Comparison of ENCODE assay signal across 2 cellular contexts in the genomic region with DNA sequence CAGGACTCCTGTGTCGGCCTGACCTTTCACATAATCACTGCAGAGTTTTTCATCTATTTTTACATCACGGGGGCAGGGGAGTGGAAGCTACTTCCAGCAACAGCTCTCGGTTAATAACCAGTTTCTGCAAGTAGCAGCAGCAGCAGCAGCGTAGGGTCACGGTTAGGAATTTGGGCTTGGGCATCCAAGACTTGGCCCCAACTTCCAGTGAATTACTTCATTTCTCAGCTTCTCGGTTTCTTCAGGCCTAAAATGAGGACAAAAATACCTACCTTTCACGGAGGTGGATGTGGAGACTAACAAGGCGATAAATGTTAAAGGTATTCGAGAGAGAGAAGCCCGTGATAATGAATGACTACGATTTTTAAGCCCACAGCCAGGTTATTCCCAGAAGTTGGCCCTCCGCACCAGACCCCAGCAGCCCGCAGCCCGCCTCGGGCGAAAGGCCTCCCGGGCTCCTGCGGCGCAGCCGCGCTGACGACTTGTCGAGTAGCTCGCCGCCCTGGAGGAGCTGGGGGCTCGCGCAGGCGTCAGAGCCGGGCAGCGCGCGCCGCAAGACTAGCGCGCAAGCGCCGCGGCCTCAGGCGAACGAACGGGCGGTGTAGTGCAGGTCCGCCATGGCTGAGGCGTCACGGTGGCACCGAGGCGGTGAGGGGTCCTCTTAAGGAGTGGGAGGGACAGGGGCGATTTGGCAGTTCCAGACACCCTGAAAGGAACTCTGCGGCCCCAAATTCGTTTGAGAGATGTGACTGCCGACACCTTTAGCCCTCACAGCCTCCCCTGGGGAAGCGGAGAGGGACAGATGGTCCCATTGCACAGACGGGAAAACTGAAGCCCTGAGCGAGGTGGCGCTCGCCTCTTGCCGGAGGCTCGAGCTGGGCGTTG.
A peak's percentile ranks its signal among the peaks of the same experiment; 100 is the strongest.
TF ChIP-seq lines count a peak whose summit lies in the region.

A gene (plus strand): TSS at position 583 of the 885 bp plus-strand sequence. CDS start 35 bp downstream, at position 618.

TF ChIP-seq in HEK293, 187 proteins besides CTCF, POLR2A, EP300 and RAD21 (continues in another document):
- TF ChIP-seq ZNF473 (tag by site-specific recombination; IDR thresholded peaks at IDR 0.05) (no peak), ZNF394 (tag by site-specific recombination; IDR thresholded peaks at IDR 0.05; ENCODE audit: borderline replicate concordance) (peak; percentile 100), OVOL3 (tag by site-specific recombination; IDR thresholded peaks at IDR 0.05) (0 out of 2 replicates have a peak, but pooled peaks have one; percentile 3), SALL2 (tag by site-specific recombination; IDR thresholded peaks at IDR 0.05; ENCODE audit: borderline replicate concordance) (no peak), ZNF670 (tag by site-specific recombination; IDR thresholded peaks at IDR 0.05; ENCODE audit: low read depth) (no peak), ZNF114 (tag by site-specific recombination; IDR thresholded peaks at IDR 0.05) (no peak), TCF7L2 (IDR thresholded peaks at IDR 0.05; ENCODE audit: borderline replicate concordance, low read depth, low read length) (no peak), ZNF140 (tag by site-specific recombination; IDR thresholded peaks at IDR 0.05) (no peak), ZNF76 (tag by site-specific recombination; IDR thresholded peaks at IDR 0.05; ENCODE audit: borderline replicate concordance, low read depth) (no peak), MZF1 (tag by site-specific recombination; IDR thresholded peaks at IDR 0.05; ENCODE audit: borderline replicate concordance) (peak; percentile 76), ZNF529 (tag by site-specific recombination; IDR thresholded peaks at IDR 0.05; ENCODE audit: insufficient replicate concordance) (no peak), ZNF350 (tag by site-specific recombination; IDR thresholded peaks at IDR 0.05) (no peak), ZNF785 (tag by site-specific recombination; IDR thresholded peaks at IDR 0.05) (no peak)
- TF ChIP-seq, protein P1, sequence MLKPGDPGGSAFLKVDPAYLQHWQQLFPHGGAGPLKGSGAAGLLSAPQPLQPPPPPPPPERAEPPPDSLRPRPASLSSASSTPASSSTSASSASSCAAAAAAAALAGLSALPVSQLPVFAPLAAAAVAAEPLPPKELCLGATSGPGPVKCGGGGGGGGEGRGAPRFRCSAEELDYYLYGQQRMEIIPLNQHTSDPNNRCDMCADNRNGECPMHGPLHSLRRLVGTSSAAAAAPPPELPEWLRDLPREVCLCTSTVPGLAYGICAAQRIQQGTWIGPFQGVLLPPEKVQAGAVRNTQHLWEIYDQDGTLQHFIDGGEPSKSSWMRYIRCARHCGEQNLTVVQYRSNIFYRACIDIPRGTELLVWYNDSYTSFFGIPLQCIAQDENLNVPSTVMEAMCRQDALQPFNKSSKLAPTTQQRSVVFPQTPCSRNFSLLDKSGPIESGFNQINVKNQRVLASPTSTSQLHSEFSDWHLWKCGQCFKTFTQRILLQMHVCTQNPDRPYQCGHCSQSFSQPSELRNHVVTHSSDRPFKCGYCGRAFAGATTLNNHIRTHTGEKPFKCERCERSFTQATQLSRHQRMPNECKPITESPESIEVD (tag by site-specific recombination; IDR thresholded peaks at IDR 0.05) = no peak
- TF ChIP-seq, protein P2, sequence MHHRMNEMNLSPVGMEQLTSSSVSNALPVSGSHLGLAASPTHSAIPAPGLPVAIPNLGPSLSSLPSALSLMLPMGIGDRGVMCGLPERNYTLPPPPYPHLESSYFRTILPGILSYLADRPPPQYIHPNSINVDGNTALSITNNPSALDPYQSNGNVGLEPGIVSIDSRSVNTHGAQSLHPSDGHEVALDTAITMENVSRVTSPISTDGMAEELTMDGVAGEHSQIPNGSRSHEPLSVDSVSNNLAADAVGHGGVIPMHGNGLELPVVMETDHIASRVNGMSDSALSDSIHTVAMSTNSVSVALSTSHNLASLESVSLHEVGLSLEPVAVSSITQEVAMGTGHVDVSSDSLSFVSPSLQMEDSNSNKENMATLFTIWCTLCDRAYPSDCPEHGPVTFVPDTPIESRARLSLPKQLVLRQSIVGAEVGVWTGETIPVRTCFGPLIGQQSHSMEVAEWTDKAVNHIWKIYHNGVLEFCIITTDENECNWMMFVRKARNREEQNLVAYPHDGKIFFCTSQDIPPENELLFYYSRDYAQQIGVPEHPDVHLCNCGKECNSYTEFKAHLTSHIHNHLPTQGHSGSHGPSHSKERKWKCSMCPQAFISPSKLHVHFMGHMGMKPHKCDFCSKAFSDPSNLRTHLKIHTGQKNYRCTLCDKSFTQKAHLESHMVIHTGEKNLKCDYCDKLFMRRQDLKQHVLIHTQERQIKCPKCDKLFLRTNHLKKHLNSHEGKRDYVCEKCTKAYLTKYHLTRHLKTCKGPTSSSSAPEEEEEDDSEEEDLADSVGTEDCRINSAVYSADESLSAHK (tag by site-specific recombination; IDR thresholded peaks at IDR 0.05) = no peak
- TF ChIP-seq, protein P3, sequence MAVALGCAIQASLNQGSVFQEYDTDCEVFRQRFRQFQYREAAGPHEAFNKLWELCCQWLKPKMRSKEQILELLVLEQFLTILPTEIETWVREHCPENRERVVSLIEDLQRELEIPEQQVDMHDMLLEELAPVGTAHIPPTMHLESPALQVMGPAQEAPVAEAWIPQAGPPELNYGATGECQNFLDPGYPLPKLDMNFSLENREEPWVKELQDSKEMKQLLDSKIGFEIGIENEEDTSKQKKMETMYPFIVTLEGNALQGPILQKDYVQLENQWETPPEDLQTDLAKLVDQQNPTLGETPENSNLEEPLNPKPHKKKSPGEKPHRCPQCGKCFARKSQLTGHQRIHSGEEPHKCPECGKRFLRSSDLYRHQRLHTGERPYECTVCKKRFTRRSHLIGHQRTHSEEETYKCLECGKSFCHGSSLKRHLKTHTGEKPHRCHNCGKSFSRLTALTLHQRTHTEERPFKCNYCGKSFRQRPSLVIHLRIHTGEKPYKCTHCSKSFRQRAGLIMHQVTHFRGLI (tag by site-specific recombination; IDR thresholded peaks at IDR 0.05) = peak; percentile 64; the same call in 1 of the 2 replicates
- TF ChIP-seq, protein P4, sequence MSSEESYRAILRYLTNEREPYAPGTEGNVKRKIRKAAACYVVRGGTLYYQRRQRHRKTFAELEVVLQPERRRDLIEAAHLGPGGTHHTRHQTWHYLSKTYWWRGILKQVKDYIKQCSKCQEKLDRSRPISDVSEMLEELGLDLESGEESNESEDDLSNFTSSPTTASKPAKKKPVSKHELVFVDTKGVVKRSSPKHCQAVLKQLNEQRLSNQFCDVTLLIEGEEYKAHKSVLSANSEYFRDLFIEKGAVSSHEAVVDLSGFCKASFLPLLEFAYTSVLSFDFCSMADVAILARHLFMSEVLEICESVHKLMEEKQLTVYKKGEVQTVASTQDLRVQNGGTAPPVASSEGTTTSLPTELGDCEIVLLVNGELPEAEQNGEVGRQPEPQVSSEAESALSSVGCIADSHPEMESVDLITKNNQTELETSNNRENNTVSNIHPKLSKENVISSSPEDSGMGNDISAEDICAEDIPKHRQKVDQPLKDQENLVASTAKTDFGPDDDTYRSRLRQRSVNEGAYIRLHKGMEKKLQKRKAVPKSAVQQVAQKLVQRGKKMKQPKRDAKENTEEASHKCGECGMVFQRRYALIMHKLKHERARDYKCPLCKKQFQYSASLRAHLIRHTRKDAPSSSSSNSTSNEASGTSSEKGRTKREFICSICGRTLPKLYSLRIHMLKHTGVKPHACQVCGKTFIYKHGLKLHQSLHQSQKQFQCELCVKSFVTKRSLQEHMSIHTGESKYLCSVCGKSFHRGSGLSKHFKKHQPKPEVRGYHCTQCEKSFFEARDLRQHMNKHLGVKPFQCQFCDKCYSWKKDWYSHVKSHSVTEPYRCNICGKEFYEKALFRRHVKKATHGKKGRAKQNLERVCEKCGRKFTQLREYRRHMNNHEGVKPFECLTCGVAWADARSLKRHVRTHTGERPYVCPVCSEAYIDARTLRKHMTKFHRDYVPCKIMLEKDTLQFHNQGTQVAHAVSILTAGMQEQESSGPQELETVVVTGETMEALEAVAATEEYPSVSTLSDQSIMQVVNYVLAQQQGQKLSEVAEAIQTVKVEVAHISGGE (tag by site-specific recombination; conservative IDR thresholded peaks at IDR 0.05; ENCODE audit: low read depth) = 0 out of 2 replicates have a peak, but pooled peaks have one; percentile 20

TF ChIP-seq in endothelial cell of umbilical vein, 7 proteins besides CTCF, POLR2A, EP300 and RAD21:
- TF ChIP-seq GATA2 (IDR thresholded peaks at IDR 0.05; ENCODE audit: insufficient read depth, insufficient read length, low read depth, low read length) (no peak), MYC (IDR thresholded peaks at IDR 0.05; ENCODE audit: low read depth, low read length) (no peak), POLR2AphosphoS5 (IDR thresholded peaks at IDR 0.05; ENCODE audit: insufficient read depth, low read depth, low read length) (peak; percentile 43), FOS (IDR thresholded peaks at IDR 0.05; ENCODE audit: borderline replicate concordance, insufficient read depth, low read length) (no peak)
- TF ChIP-seq, protein P5, sequence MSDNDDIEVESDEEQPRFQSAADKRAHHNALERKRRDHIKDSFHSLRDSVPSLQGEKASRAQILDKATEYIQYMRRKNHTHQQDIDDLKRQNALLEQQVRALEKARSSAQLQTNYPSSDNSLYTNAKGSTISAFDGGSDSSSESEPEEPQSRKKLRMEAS (IDR thresholded peaks at IDR 0.05; ENCODE audit: insufficient read depth, insufficient read length) = no peak
